In genomic region chr1:99634971-99635624, GRCh38 we compare ENCODE assay signal across 22 cellular contexts. TPM values are rescaled to one million over a fixed set of nuclear protein-coding genes. Genes with fewer than 3 reads are reported as not detected.
A peak's percentile ranks its signal among the peaks of the same experiment; 100 is the strongest.
DNase-seq lines count a peak whose midpoint lies in the region; ATAC-seq, FAIRE-seq and TF ChIP-seq lines count a peak whose summit lies in the region.
"Had no signal": no experiment of that assay in that cellular context is flagged by ENCODE, and none has a peak within 500 bp of the region (broad histone marks: within the 10 kb centered on the region; RNA-seq: fewer than 3 reads in every experiment).

No MANE protein-coding gene starts in this region.

- H4K8ac ChIP-seq in IMR-90 (ENCODE audit: low read depth in 2 of 2, low read length in 2 of 2): 0 out of 4 replicates have a peak overlapping the region, but pooled peaks of 1 of the 2 experiments have one; percentile 21
- no peak overlapping the region for H4K8ac ChIP-seq in neuronal stem cell (ENCODE audit: low read depth, low read length)

- H2BK120ac ChIP-seq in IMR-90 (ENCODE audit: low read depth, low read length) (no peak overlapping the region), neuronal stem cell (ENCODE audit: low read depth, low read length) (no peak overlapping the region)

- no peak overlapping the region for H3K56ac ChIP-seq in IMR-90 (ENCODE audit: extremely low read depth, insufficient read depth, low read length)

- POLR2A ChIA-PET in IMR-90 (lab: Charles Lee; ENCODE audit: unreplicated experiment) (interaction anchor here (0.7 kb wide), 2 partner anchors 20 to 25 kb away, joined by 3 read pairs; no protein-coding TSS in a partner anchor), K562 (lab: Yijun Ruan, JAX) (interaction anchor here (0.6 to 2.8 kb wide), 4 partner anchors 11 to 55 kb away, joined by 3 to 10 read pairs (median 4); partner anchors contain the start of gene PALMD)

- H3K36me3 ChIP-seq in IMR-90 (ENCODE audit: control insufficient read depth, insufficient read depth, low read length): no peaks in the 10 kb centered on the region
- H3K36me3 ChIP-seq in K562 (ENCODE audit: control insufficient read depth, insufficient read depth, low read length): no peaks in the 10 kb centered on the region
- no peaks in the 10 kb centered on the region for H3K36me3 ChIP-seq in neuronal stem cell (replicated peaks in 1 of 2; ENCODE audit: control insufficient read depth in 2 of 2, insufficient read depth in 2 of 2, low read length in 2 of 2)
- H3K36me3 ChIP-seq in MG63: no peaks in the 10 kb centered on the region
- H3K36me3 ChIP-seq: BLaER1 treated with 17β-estradiol and CSF1 and Interleukin-3, amounts not matched to agents 10 nM and 100 nM had no signal

- FAIRE-seq in K562 (lab: Jason Lieb, UNC): no peak
- FAIRE-seq: G401.6, GM12892, H1 had no signal

- H3K18ac ChIP-seq in IMR-90 (ENCODE audit: low read depth, low read length) (peak overlapping the region; percentile 16; the same call in 1 of the 2 replicates), neuronal stem cell (ENCODE audit: low read length) (no peak overlapping the region)

- H3K9me1 ChIP-seq in IMR-90 (ENCODE audit: insufficient read depth, low read length) (no peaks in the 10 kb centered on the region), K562 (ENCODE audit: control insufficient read depth, insufficient read depth, low read length) (no peaks in the 10 kb centered on the region)

- no CpG with 5 or more reads among the region's 3 CpGs for WGBS in IMR-90 (ENCODE audit: extremely low coverage in 2 of 2, insufficient read length in 1 of 2), 2 experiments
- WGBS in K562 (ENCODE audit: insufficient coverage, low coverage, missing lambda C conversion rate): 64% methylated on average over 3 of the region's 3 CpGs
- no CpG with 5 or more reads among the region's 3 CpGs for WGBS in neuronal stem cell (ENCODE audit: extremely low coverage in 2 of 2, insufficient read length in 2 of 2, insufficient replicate concordance in 1 of 2), 2 donors

- H2AFZ ChIP-seq in IMR-90 (replicated peaks; ENCODE audit: low read length, poor library complexity): no peak overlapping the region
- H2AFZ ChIP-seq in K562 (ENCODE audit: low read depth, low read length): peak overlapping the region; percentile 26; the same call in 1 of the 2 replicates
- H2AFZ ChIP-seq in neuronal stem cell (ENCODE audit: low read length): peak overlapping the region; percentile 35

- H3K27me3 ChIP-seq in IMR-90 (ENCODE audit: control insufficient read depth, insufficient read depth, low read length) (no peaks in the 10 kb centered on the region), K562 (ENCODE audit: control insufficient read depth in 2 of 2, insufficient read depth in 2 of 2, low read length in 2 of 2) (no peaks in the 10 kb centered on the region), neuronal stem cell (ENCODE audit: control insufficient read depth in 3 of 3, insufficient read depth in 3 of 3, low read depth in 1 of 3, low read length in 3 of 3) (no peaks in the 10 kb centered on the region), MG63 (no peaks in the 10 kb centered on the region)
- H3K27me3 ChIP-seq: BLaER1 treated with 17β-estradiol and CSF1 and Interleukin-3, amounts not matched to agents 10 nM and 100 nM had no signal

- H2BK5ac ChIP-seq in IMR-90 (ENCODE audit: low read depth, low read length, poor library complexity, severe bottlenecking): no peak overlapping the region
- no peak overlapping the region for H2BK5ac ChIP-seq in neuronal stem cell (ENCODE audit: low read length)

- no peak overlapping the region for H3K9ac ChIP-seq in IMR-90 (ENCODE audit: low read depth, low read length)
- H3K9ac ChIP-seq in K562 (ENCODE audit: insufficient read depth in 1 of 2, low read depth in 2 of 2, low read length in 2 of 2): no peak overlapping the region
- H3K9ac ChIP-seq in neuronal stem cell (ENCODE audit: low read depth, low read length, poor library complexity): no peak overlapping the region
- H3K9ac ChIP-seq: BLaER1 treated with 17β-estradiol and CSF1 and Interleukin-3, amounts not matched to agents 10 nM and 100 nM had no signal

- no peak overlapping the region for H3K27ac ChIP-seq in IMR-90 (ENCODE audit: insufficient read depth, low read length)
- no peak overlapping the region for H3K27ac ChIP-seq in K562 (ENCODE audit: extremely low read depth, low read depth, low read length)
- H3K27ac ChIP-seq in neuronal stem cell (replicated peaks; ENCODE audit: low read length): no peak overlapping the region
- H3K27ac ChIP-seq: BLaER1 treated with 17β-estradiol and CSF1 and Interleukin-3, amounts not matched to agents 10 nM and 100 nM had no signal

- TF ChIP-seq CTCF in IMR-90 (conservative IDR thresholded peaks at IDR 0.05; ENCODE audit: low read depth, low read length): no peak
- no peak for TF ChIP-seq CTCF in K562 (IDR thresholded peaks at IDR 0.05 in 2 of 3, conservative IDR thresholded peaks at IDR 0.05 in 1 of 3; ENCODE audit: insufficient read depth in 2 of 3, low read depth in 1 of 3, low read length in 3 of 3)

- peak; percentile 42; the same call in 1 of the 2 replicates for ATAC-seq in IMR-90 (ENCODE audit: low read depth)
- ATAC-seq in K562: no peak
- ATAC-seq: CD8-positive, alpha-beta T cell; SK-N-SH treated with all-trans-retinoic acid at 6 μM for 48 hours had no signal

- H2BK12ac ChIP-seq in neuronal stem cell (ENCODE audit: low read length): no peak overlapping the region

- CTCF ChIA-PET in IMR-90 (lab: Yijun Ruan, JAX) (interaction anchor here (1.2 kb wide), 1 partner anchor 12 kb away, joined by 6 read pairs; no protein-coding TSS in a partner anchor), K562 (lab: Yijun Ruan, JAX; ENCODE audit: low intra/inter-chr PET ratio) (no interaction called here)

- H3K79me2 ChIP-seq in K562 (ENCODE audit: control insufficient read depth, insufficient read depth, low read length): no peaks in the 10 kb centered on the region

- in situ Hi-C loops in IMR-90 (cut with MboI; ENCODE audit: low sequenced_read_pairs): no loop called here
- in situ Hi-C loops in K562 (cut with MboI): no loop called here

- no TSS peak for BruUV-seq in IMR-90 (replicated peaks; lab: Mats Ljungman, UMichigan)
- BruUV-seq in K562 (replicated peaks; lab: Mats Ljungman, UMichigan): no TSS peak

- H4K5ac ChIP-seq in IMR-90 (ENCODE audit: low read depth, low read length): no peak overlapping the region

- no peak overlapping the region for H2BK20ac ChIP-seq in IMR-90 (ENCODE audit: low read depth, low read length)

- no peaks in the 10 kb centered on the region for H3K79me1 ChIP-seq in IMR-90 (ENCODE audit: low read depth in 1 of 2, low read length in 2 of 2)
- H3K79me1 ChIP-seq in neuronal stem cell (ENCODE audit: low read depth, low read length): no peaks in the 10 kb centered on the region

- H3K14ac ChIP-seq in IMR-90 (replicated peaks; ENCODE audit: low read depth, low read length) (0 out of 2 replicates have a peak overlapping the region, but pooled peaks have one; percentile 17), neuronal stem cell (ENCODE audit: low read length) (no peak overlapping the region)

- dilution Hi-C loops in IMR-90 (cut with HindIII; ENCODE audit: low sequenced_read_pairs, unreplicated experiment): no loop called here

- H3K4me3 ChIP-seq in IMR-90 (ENCODE audit: insufficient read depth, low read depth, low read length) (no peak overlapping the region), K562 (no peak overlapping the region), neuronal stem cell (ENCODE audit: low read length in 2 of 2) (no peak overlapping the region), MG63 (no peak overlapping the region)
- H3K4me3 ChIP-seq: BLaER1 treated with 17β-estradiol and CSF1 and Interleukin-3, amounts not matched to agents 10 nM and 100 nM had no signal

- DNase-seq in COLO829 (ENCODE audit: low spot score) (peak; percentile 8), IMR-90 (no peak), K562 (ENCODE audit: extremely low read depth in 1 of 4, low spot score in 3 of 4) (no peak), neuronal stem cell (ENCODE audit: low spot score) (no peak), CD1c-positive myeloid dendritic cell (ENCODE audit: extremely low spot score) (no peak), hypothalamus (lab: John Stamatoyannopoulos, UW) (no peak), MG63 (no peak)
- DNase-seq: Calu3; CD8-positive, alpha-beta T cell; NCI-H1092; NCI-H146; NCI-H2029; NCI-H2171; NCI-H446; NCI-H526; RPMI8226; SHP77 had no signal

- H3K4me1 ChIP-seq in IMR-90 (ENCODE audit: control insufficient read depth, insufficient read depth, low read length): peaks cover 3% of the 10 kb centered on the region; the same call in 1 of the 2 replicates
- H3K4me1 ChIP-seq in K562 (replicated peaks in 1 of 2; ENCODE audit: control insufficient read depth in 2 of 2, insufficient read depth in 2 of 2, low read length in 2 of 2): peaks cover 0 to 1% of the 10 kb centered on the region in 2 experiments; a peak in 3 of 5 replicates
- H3K4me1 ChIP-seq in neuronal stem cell (ENCODE audit: control insufficient read depth in 2 of 2, insufficient read depth in 1 of 2, low read depth in 1 of 2, low read length in 2 of 2): peaks cover 2 to 6% of the 10 kb centered on the region in 2 donors
- H3K4me1 ChIP-seq: BLaER1 treated with 17β-estradiol and CSF1 and Interleukin-3, amounts not matched to agents 10 nM and 100 nM had no signal

- TF ChIP-seq POLR2A in IMR-90 (IDR thresholded peaks at IDR 0.05; ENCODE audit: low read depth, low read length): no peak
- no peak for TF ChIP-seq POLR2A in K562 (conservative IDR thresholded peaks at IDR 0.05)

- H4K91ac ChIP-seq in IMR-90 (ENCODE audit: insufficient read depth, low read depth, low read length) (no peak overlapping the region), neuronal stem cell (ENCODE audit: low read depth, low read length, poor library complexity) (no peak overlapping the region)

- H4K20me1 ChIP-seq in IMR-90 (ENCODE audit: insufficient read depth, low read length) (no peaks in the 10 kb centered on the region), K562 (replicated peaks; ENCODE audit: control insufficient read depth, insufficient read depth, low read length) (no peaks in the 10 kb centered on the region)
- H4K20me1 ChIP-seq: BLaER1 treated with 17β-estradiol and CSF1 and Interleukin-3, amounts not matched to agents 10 nM and 100 nM had no signal

- no peak overlapping the region for H3K4ac ChIP-seq in IMR-90 (ENCODE audit: low read depth, low read length)
- H3K4ac ChIP-seq in neuronal stem cell (ENCODE audit: low read length): no peak overlapping the region

- no peak overlapping the region for H2AK9ac ChIP-seq in IMR-90 (replicated peaks; ENCODE audit: low read depth, low read length, poor library complexity)

- H2AK5ac ChIP-seq in IMR-90 (ENCODE audit: low read depth, low read length) (no peak overlapping the region), neuronal stem cell (ENCODE audit: low read depth, low read length) (no peak overlapping the region)

- intact Hi-C loops in IMR-90 (cut with micrococcal nuclease): no loop called here
- intact Hi-C loops in K562 (cut with micrococcal nuclease): no loop called here

- H3K4me2 ChIP-seq in IMR-90 (ENCODE audit: low read depth, low read length) (no peak overlapping the region; the same call in 1 of the 2 replicates), K562 (ENCODE audit: insufficient read depth, low read length) (no peak overlapping the region), neuronal stem cell (ENCODE audit: insufficient read depth, low read length, poor library complexity, severe bottlenecking) (no peak overlapping the region)
- H3K4me2 ChIP-seq: BLaER1 treated with 17β-estradiol and CSF1 and Interleukin-3, amounts not matched to agents 10 nM and 100 nM had no signal

- no peak overlapping the region for H3K23ac ChIP-seq in IMR-90 (ENCODE audit: low read depth, low read length)
- H3K23ac ChIP-seq in neuronal stem cell (ENCODE audit: low read depth, low read length, poor library complexity): no peak overlapping the region

- 0 out of 3 replicates have a peak overlapping the region, but pooled peaks have one; percentile 10 for H2BK15ac ChIP-seq in IMR-90 (ENCODE audit: low read depth, low read length)
- no peak overlapping the region for H2BK15ac ChIP-seq in neuronal stem cell (ENCODE audit: low read length)

- TF ChIP-seq EP300 in K562 (IDR thresholded peaks at IDR 0.05; ENCODE audit: low read length): no peak

- H3K9me3 ChIP-seq in IMR-90 (ENCODE audit: control insufficient read depth, insufficient read depth, low read length) (no peaks in the 10 kb centered on the region), K562 (replicated peaks; ENCODE audit: control insufficient read depth, insufficient read depth, low read depth, low read length) (no peaks in the 10 kb centered on the region), neuronal stem cell (replicated peaks in 1 of 2; ENCODE audit: control insufficient read depth in 2 of 2, insufficient read depth in 1 of 2, low read depth in 1 of 2, low read length in 2 of 2) (no peaks in the 10 kb centered on the region), MG63 (no peaks in the 10 kb centered on the region)
- H3K9me3 ChIP-seq: BLaER1 treated with 17β-estradiol and CSF1 and Interleukin-3, amounts not matched to agents 10 nM and 100 nM had no signal

- TF ChIP-seq RAD21 in IMR-90 (IDR thresholded peaks at IDR 0.05; ENCODE audit: low read length) (no peak), K562 (CRISPR knock-in tag; conservative IDR thresholded peaks at IDR 0.05 in 1 of 2, IDR thresholded peaks at IDR 0.05 in 1 of 2) (no peak)

RNA-seq across cellular contexts. Expression of gene PALMD, which starts 10.8 kb away (rescaled TPM):
- total RNA-seq in IMR-90 (2012; rRNA removed): 0.72 and 1.1 TPM in 2 replicates
- polyA plus RNA-seq in IMR-90 (2012; rRNA removed): 0.34 and 0.51 TPM in 2 replicates
- polyA plus RNA-seq in IMR-90 (2012; cell fraction: cytosol; rRNA removed): 0.08 and 0.11 TPM in 2 replicates
- 0.14 and 1.2 TPM in 2 replicates for polyA plus RNA-seq in IMR-90 (2012; cell fraction: nucleus; rRNA removed; ENCODE audit: low replicate concordance)
- 1.6 and 2.4 TPM in 2 replicates for total RNA-seq in K562 (2011; cell fraction: chromatin; rRNA removed; ENCODE audit: low replicate concordance)
- 0.67 and 1.2 TPM in 2 replicates for total RNA-seq in K562 (2011; cell fraction: nucleolus; rRNA removed)
- 1.6 and 4.3 TPM in 2 replicates for total RNA-seq in K562 (2011; cell fraction: nucleoplasm; rRNA removed)
- 5.4 and 5.7 TPM in 2 replicates for total RNA-seq in K562 (2014; rRNA removed)
- 8.4 and 8.6 TPM in 2 replicates for total RNA-seq in K562 (2014; rRNA removed; fragmentation: Illumina TruSeq; extraction: Trizol)
- 12.1 and 13.5 TPM in 2 replicates for total RNA-seq in K562 (2015; rRNA removed; fragmentation: Illumina TruSeq; extraction: Trizol)
- 3.5 and 4.0 TPM in 2 replicates for total RNA-seq in K562 (2021)
- 0.19 and 3.3 TPM in 2 replicates for polyA plus RNA-seq in K562 (2011; rRNA removed)
- 0.06 and 0.76 TPM in 2 replicates for polyA plus RNA-seq in K562 (2011; cell fraction: cytosol; rRNA removed)
- polyA plus RNA-seq in K562 (2011; cell fraction: nucleus; rRNA removed): 0.20 and 2.5 TPM in 2 replicates
- 3.8 and 4.5 TPM in 2 replicates for polyA plus RNA-seq in K562 (2012)
- 7.9 and 12.2 TPM in 2 replicates for polyA plus RNA-seq in K562 (2014; fragmentation: Illumina TruSeq; extraction: Trizol)
- 1 to 10 TPM; 2.7 to 6.5 TPM for polyA plus RNA-seq in K562 (2014; fragmentation: Nextera tagmentation; extraction: Ambion mirVana)
- 4.5 and 4.9 TPM in 2 replicates for polyA plus RNA-seq in K562 (2014; rRNA removed)
- polyA minus RNA-seq in K562 (2011; rRNA and poly(A)+ RNA removed): 0.24 and 3.3 TPM in 2 replicates
- 2.2 TPM in 1 of 2 replicates, not detected in the other for polyA minus RNA-seq in K562 (2011; cell fraction: cytosol; rRNA and poly(A)+ RNA removed)
- 0.56 and 1.8 TPM in 2 replicates for polyA minus RNA-seq in K562 (2011; cell fraction: nucleus; rRNA and poly(A)+ RNA removed)
- not detected for polyA plus RNA-seq in neuronal stem cell (2013, experiment 1 of 2)
- not detected for polyA plus RNA-seq in neuronal stem cell (2013, experiment 2 of 2)
- total RNA-seq in MG63 (2014; rRNA removed; shearing (Covaris generic); ENCODE audit: low replicate concordance): 2.5 and 4.3 TPM in 2 replicates
- total RNA-seq: CD8-positive, alpha-beta T cell; H1 had no signal
- polyA plus RNA-seq: H1 had no signal
